In the genomic region with DNA sequence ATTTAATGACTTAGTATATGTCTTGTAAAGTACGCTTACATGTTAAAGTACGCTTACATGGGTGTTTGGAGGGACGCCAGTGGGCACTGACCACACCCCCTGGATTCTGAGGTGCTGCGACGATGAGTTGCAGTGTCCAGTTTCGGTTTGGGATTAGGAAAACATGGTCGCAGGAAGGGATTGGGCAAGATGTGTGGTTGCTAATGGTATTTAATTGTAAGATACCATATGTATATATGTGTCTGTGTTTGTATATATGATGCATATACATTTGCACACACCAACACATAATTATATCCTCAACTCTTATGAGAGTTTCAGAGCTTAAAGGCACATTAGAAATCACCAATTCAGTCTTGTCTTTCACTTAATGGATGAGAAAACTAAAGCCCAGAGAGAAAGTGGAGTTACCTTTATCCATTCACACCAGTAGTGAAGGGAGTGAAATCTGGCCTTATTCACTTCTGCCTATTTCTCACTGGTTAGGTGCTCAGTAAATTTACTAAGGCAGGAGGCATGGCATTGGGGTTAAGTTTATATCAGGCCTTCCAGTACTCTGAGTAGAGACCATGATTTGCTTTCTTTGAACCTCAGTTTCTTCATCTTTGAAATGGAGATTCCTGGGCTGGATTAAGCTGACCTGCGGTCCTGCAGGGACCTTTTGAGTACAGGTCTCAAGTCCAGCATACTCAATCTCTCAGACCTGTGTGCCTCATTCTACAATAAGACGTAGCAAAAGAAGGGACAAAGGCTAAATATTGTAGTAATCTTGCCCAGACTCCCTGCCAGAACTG, we compare ENCODE assay signal across 1 cellular context.
A peak's percentile ranks its signal among the peaks of the same experiment; 100 is the strongest.
TF ChIP-seq lines count a peak whose summit lies in the region.

No MANE protein-coding gene starts in this region.

TF ChIP-seq in HepG2, 621 proteins besides CTCF, POLR2A, EP300 and RAD21 (continued from another document and continues in another):
- TF ChIP-seq, protein P1, sequence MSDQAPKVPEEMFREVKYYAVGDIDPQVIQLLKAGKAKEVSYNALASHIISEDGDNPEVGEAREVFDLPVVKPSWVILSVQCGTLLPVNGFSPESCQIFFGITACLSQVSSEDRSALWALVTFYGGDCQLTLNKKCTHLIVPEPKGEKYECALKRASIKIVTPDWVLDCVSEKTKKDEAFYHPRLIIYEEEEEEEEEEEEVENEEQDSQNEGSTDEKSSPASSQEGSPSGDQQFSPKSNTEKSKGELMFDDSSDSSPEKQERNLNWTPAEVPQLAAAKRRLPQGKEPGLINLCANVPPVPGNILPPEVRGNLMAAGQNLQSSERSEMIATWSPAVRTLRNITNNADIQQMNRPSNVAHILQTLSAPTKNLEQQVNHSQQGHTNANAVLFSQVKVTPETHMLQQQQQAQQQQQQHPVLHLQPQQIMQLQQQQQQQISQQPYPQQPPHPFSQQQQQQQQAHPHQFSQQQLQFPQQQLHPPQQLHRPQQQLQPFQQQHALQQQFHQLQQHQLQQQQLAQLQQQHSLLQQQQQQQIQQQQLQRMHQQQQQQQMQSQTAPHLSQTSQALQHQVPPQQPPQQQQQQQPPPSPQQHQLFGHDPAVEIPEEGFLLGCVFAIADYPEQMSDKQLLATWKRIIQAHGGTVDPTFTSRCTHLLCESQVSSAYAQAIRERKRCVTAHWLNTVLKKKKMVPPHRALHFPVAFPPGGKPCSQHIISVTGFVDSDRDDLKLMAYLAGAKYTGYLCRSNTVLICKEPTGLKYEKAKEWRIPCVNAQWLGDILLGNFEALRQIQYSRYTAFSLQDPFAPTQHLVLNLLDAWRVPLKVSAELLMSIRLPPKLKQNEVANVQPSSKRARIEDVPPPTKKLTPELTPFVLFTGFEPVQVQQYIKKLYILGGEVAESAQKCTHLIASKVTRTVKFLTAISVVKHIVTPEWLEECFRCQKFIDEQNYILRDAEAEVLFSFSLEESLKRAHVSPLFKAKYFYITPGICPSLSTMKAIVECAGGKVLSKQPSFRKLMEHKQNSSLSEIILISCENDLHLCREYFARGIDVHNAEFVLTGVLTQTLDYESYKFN (CRISPR knock-in tag; conservative IDR thresholded peaks at IDR 0.05), result 0 out of 2 replicates have a peak, but pooled peaks have one; percentile 5
- TF ChIP-seq ZNF547 (CRISPR knock-in tag; IDR thresholded peaks at IDR 0.05), result no peak
- TF ChIP-seq SRSF9 (IDR thresholded peaks at IDR 0.05; ENCODE audit: borderline replicate concordance, insufficient read depth, low read depth, low read length, poor library complexity, severe bottlenecking), result no peak
- TF ChIP-seq SRSF4 (IDR thresholded peaks at IDR 0.05; ENCODE audit: low read depth, low read length, poor library complexity, severe bottlenecking), result no peak
- TF ChIP-seq SIN3A (IDR thresholded peaks at IDR 0.05; ENCODE audit: borderline replicate concordance, low read depth, low read length), result no peak
- no peak for TF ChIP-seq TOPORS (CRISPR knock-in tag; IDR thresholded peaks at IDR 0.05)
- no peak for TF ChIP-seq MAX (IDR thresholded peaks at IDR 0.05)
- TF ChIP-seq KLF12 (CRISPR knock-in tag; IDR thresholded peaks at IDR 0.05; ENCODE audit: borderline replicate concordance), result no peak
- TF ChIP-seq ETV5 (CRISPR knock-in tag; IDR thresholded peaks at IDR 0.05; ENCODE audit: borderline replicate concordance), result no peak
- no peak for TF ChIP-seq SKI (IDR thresholded peaks at IDR 0.05; ENCODE audit: partially characterized antibody)
- no peak for TF ChIP-seq NCOA1 (CRISPR knock-in tag; IDR thresholded peaks at IDR 0.05)
- TF ChIP-seq ARID2 (CRISPR knock-in tag; IDR thresholded peaks at IDR 0.05; ENCODE audit: borderline replicate concordance), result no peak
- no peak for TF ChIP-seq ZNF788 (CRISPR knock-in tag; IDR thresholded peaks at IDR 0.05; ENCODE audit: borderline replicate concordance)
- no peak for TF ChIP-seq ATF4 (CRISPR knock-in tag; IDR thresholded peaks at IDR 0.05)
- no peak for TF ChIP-seq ZNF530 (CRISPR knock-in tag; IDR thresholded peaks at IDR 0.05; ENCODE audit: low read depth)
- TF ChIP-seq ZNF414 (CRISPR knock-in tag; IDR thresholded peaks at IDR 0.05), result no peak
- TF ChIP-seq, protein P2, sequence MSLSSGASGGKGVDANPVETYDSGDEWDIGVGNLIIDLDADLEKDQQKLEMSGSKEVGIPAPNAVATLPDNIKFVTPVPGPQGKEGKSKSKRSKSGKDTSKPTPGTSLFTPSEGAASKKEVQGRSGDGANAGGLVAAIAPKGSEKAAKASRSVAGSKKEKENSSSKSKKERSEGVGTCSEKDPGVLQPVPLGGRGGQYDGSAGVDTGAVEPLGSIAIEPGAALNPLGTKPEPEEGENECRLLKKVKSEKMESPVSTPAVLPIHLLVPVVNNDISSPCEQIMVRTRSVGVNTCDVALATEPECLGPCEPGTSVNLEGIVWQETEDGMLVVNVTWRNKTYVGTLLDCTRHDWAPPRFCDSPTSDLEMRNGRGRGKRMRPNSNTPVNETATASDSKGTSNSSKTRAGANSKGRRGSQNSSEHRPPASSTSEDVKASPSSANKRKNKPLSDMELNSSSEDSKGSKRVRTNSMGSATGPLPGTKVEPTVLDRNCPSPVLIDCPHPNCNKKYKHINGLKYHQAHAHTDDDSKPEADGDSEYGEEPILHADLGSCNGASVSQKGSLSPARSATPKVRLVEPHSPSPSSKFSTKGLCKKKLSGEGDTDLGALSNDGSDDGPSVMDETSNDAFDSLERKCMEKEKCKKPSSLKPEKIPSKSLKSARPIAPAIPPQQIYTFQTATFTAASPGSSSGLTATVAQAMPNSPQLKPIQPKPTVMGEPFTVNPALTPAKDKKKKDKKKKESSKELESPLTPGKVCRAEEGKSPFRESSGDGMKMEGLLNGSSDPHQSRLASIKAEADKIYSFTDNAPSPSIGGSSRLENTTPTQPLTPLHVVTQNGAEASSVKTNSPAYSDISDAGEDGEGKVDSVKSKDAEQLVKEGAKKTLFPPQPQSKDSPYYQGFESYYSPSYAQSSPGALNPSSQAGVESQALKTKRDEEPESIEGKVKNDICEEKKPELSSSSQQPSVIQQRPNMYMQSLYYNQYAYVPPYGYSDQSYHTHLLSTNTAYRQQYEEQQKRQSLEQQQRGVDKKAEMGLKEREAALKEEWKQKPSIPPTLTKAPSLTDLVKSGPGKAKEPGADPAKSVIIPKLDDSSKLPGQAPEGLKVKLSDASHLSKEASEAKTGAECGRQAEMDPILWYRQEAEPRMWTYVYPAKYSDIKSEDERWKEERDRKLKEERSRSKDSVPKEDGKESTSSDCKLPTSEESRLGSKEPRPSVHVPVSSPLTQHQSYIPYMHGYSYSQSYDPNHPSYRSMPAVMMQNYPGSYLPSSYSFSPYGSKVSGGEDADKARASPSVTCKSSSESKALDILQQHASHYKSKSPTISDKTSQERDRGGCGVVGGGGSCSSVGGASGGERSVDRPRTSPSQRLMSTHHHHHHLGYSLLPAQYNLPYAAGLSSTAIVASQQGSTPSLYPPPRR (CRISPR knock-in tag; IDR thresholded peaks at IDR 0.05; ENCODE audit: borderline replicate concordance), result no peak
- no peak for TF ChIP-seq CHD4 (IDR thresholded peaks at IDR 0.05; ENCODE audit: borderline replicate concordance, low read length)
- no peak for TF ChIP-seq NCOR1 (IDR thresholded peaks at IDR 0.05; ENCODE audit: borderline replicate concordance, low read length)
- TF ChIP-seq ZFP1 (CRISPR knock-in tag; IDR thresholded peaks at IDR 0.05), result no peak
- TF ChIP-seq ZZZ3 (CRISPR knock-in tag; IDR thresholded peaks at IDR 0.05; ENCODE audit: borderline replicate concordance), result no peak
- TF ChIP-seq ZNF878 (CRISPR knock-in tag; IDR thresholded peaks at IDR 0.05), result no peak
- TF ChIP-seq TAF1 (CRISPR knock-in tag; IDR thresholded peaks at IDR 0.05), result no peak
- no peak for TF ChIP-seq PAX8 (CRISPR knock-in tag; IDR thresholded peaks at IDR 0.05; ENCODE audit: borderline replicate concordance)
- TF ChIP-seq ZNF562 (CRISPR knock-in tag; IDR thresholded peaks at IDR 0.05; ENCODE audit: borderline replicate concordance), result no peak
- TF ChIP-seq, protein P3, sequence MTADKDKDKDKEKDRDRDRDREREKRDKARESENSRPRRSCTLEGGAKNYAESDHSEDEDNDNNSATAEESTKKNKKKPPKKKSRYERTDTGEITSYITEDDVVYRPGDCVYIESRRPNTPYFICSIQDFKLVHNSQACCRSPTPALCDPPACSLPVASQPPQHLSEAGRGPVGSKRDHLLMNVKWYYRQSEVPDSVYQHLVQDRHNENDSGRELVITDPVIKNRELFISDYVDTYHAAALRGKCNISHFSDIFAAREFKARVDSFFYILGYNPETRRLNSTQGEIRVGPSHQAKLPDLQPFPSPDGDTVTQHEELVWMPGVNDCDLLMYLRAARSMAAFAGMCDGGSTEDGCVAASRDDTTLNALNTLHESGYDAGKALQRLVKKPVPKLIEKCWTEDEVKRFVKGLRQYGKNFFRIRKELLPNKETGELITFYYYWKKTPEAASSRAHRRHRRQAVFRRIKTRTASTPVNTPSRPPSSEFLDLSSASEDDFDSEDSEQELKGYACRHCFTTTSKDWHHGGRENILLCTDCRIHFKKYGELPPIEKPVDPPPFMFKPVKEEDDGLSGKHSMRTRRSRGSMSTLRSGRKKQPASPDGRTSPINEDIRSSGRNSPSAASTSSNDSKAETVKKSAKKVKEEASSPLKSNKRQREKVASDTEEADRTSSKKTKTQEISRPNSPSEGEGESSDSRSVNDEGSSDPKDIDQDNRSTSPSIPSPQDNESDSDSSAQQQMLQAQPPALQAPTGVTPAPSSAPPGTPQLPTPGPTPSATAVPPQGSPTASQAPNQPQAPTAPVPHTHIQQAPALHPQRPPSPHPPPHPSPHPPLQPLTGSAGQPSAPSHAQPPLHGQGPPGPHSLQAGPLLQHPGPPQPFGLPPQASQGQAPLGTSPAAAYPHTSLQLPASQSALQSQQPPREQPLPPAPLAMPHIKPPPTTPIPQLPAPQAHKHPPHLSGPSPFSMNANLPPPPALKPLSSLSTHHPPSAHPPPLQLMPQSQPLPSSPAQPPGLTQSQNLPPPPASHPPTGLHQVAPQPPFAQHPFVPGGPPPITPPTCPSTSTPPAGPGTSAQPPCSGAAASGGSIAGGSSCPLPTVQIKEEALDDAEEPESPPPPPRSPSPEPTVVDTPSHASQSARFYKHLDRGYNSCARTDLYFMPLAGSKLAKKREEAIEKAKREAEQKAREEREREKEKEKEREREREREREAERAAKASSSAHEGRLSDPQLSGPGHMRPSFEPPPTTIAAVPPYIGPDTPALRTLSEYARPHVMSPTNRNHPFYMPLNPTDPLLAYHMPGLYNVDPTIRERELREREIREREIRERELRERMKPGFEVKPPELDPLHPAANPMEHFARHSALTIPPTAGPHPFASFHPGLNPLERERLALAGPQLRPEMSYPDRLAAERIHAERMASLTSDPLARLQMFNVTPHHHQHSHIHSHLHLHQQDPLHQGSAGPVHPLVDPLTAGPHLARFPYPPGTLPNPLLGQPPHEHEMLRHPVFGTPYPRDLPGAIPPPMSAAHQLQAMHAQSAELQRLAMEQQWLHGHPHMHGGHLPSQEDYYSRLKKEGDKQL (CRISPR knock-in tag; IDR thresholded peaks at IDR 0.05; ENCODE audit: low read depth), result no peak
- TF ChIP-seq HOXA3 (CRISPR knock-in tag; IDR thresholded peaks at IDR 0.05), result no peak
- no peak for TF ChIP-seq ETV6 (CRISPR knock-in tag; conservative IDR thresholded peaks at IDR 0.05)
- no peak for TF ChIP-seq JUND (CRISPR knock-in tag; IDR thresholded peaks at IDR 0.05)
- no peak for TF ChIP-seq JDP2 (CRISPR knock-in tag; IDR thresholded peaks at IDR 0.05; ENCODE audit: borderline replicate concordance)
- no peak for TF ChIP-seq KDM6A (CRISPR knock-in tag; IDR thresholded peaks at IDR 0.05; ENCODE audit: low read depth)
- no peak for TF ChIP-seq TFDP2 (CRISPR knock-in tag; IDR thresholded peaks at IDR 0.05)
- TF ChIP-seq, protein P4, sequence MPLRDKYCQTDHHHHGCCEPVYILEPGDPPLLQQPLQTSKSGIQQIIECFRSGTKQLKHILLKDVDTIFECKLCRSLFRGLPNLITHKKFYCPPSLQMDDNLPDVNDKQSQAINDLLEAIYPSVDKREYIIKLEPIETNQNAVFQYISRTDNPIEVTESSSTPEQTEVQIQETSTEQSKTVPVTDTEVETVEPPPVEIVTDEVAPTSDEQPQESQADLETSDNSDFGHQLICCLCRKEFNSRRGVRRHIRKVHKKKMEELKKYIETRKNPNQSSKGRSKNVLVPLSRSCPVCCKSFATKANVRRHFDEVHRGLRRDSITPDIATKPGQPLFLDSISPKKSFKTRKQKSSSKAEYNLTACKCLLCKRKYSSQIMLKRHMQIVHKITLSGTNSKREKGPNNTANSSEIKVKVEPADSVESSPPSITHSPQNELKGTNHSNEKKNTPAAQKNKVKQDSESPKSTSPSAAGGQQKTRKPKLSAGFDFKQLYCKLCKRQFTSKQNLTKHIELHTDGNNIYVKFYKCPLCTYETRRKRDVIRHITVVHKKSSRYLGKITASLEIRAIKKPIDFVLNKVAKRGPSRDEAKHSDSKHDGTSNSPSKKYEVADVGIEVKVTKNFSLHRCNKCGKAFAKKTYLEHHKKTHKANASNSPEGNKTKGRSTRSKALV (CRISPR knock-in tag; IDR thresholded peaks at IDR 0.05), result no peak
- peak; percentile 28; the same call in 1 of the 2 replicates for TF ChIP-seq ZMYM3 (CRISPR knock-in tag; IDR thresholded peaks at IDR 0.05)
- peak; percentile 76 for TF ChIP-seq ZNF18 (CRISPR knock-in tag; IDR thresholded peaks at IDR 0.05; ENCODE audit: insufficient replicate concordance)
